9 cellular contexts compared by ENCODE assay signal in the genomic region with DNA sequence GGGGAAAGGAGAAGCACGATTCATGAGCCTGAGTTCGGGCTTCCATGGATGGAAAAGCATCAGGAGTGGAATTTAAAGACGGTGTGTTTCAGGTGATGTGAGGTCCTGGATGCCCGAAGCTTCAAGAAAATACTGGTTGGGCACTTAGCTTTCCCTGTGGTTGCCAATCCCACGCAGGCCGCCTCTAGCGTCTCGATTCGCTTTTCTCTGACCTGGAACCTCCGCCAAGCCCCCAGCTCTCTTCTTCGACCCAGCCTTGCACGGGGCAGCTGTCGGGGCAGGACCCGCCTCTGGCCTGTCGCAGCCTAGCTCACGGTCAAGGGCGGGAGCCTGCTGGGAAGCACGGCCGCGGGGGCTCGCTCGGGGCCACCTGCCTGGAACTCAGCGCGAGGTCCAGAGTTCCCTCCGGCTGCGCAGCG. TPM values are rescaled to one million over a fixed set of nuclear protein-coding genes. Genes with fewer than 3 reads are reported as not detected.
A peak's percentile ranks its signal among the peaks of the same experiment; 100 is the strongest.
DNase-seq lines count a peak whose midpoint lies in the region; ATAC-seq and TF ChIP-seq lines count a peak whose summit lies in the region.
"Had no signal": no experiment of that assay in that cellular context is flagged by ENCODE, and none has a peak within 500 bp of the region (broad histone marks: within the 10 kb centered on the region; RNA-seq: fewer than 3 reads in every experiment).

No MANE protein-coding gene starts in this region.

- H3K36me3 ChIP-seq in body of pancreas (replicated peaks in 1 of 2; ENCODE audit: insufficient read depth in 1 of 2, low read depth in 2 of 2) = peaks cover 0 to 8% of the 10 kb centered on the region in 2 donors
- H3K36me3 ChIP-seq in lower lobe of right lung = peaks cover 11% of the 10 kb centered on the region
- H3K36me3 ChIP-seq in testis (ENCODE audit: low read depth, missing control alignments) = no peaks in the 10 kb centered on the region

- peaks cover 13% of the 10 kb centered on the region for H3K4me1 Mint-ChIP-seq in activated CD4-positive, alpha-beta T cell treated with anti-CD3 and anti-CD28 coated beads, Interleukin-2, amount 10 ng/mL, durations not matched to agents 7 days and 5 days

- peaks cover 16% of the 10 kb centered on the region for H3K36me3 Mint-ChIP-seq in activated CD4-positive, alpha-beta T cell treated with anti-CD3 and anti-CD28 coated beads, Interleukin-2, amount 10 ng/mL, durations not matched to agents 7 days and 5 days (ENCODE audit: low read depth)

- CTCF ChIA-PET in activated CD4-positive, alpha-beta T cell treated with anti-CD3 and anti-CD28 coated beads, Interleukin-2, amount 10 ng/mL, durations not matched to agents 7 days and 5 days (lab: Charles Lee) = interaction anchor here (0.6 to 1.1 kb wide), 2 partner anchors 18 to 557 kb away, joined by 3 read pairs; no protein-coding TSS in a partner anchor

- H3K9me3 Mint-ChIP-seq in activated CD4-positive, alpha-beta T cell treated with anti-CD3 and anti-CD28 coated beads, Interleukin-2, amount 10 ng/mL, durations not matched to agents 7 days and 5 days = peaks cover 9% of the 10 kb centered on the region

- POLR2A ChIA-PET in activated CD4-positive, alpha-beta T cell treated with anti-CD3 and anti-CD28 coated beads, Interleukin-2, amount 10 ng/mL, durations not matched to agents 7 days and 5 days (lab: Charles Lee) = no interaction called here

- DNase-seq in activated CD4-positive, alpha-beta T cell treated with anti-CD3 and anti-CD28 coated beads, Interleukin-2, amount 10 ng/mL, durations not matched to agents 7 days and 5 days = no peak
- DNase-seq in activated CD4-positive, alpha-beta T cell treated with anti-CD3 and anti-CD28 coated beads for 1 hour = no peak
- DNase-seq in body of pancreas (no peak), lower lobe of right lung (no peak), testis (peak; percentile 63), NCI-H510A treated with DMSO at 0.1 percent for 48 hours (lab: John Stamatoyannopoulos, UW) (no peak), DMS153 (lab: John Stamatoyannopoulos, UW) (no peak)

- H3K27ac ChIP-seq in body of pancreas = peak overlapping the region in 3 of 4 donors; percentile 58 to 76 (median 65)
- peak overlapping the region; percentile 87 for H3K27ac ChIP-seq in lower lobe of right lung
- peak overlapping the region in 1 of 2 donors; percentile 19 for H3K27ac ChIP-seq in testis
- H3K27ac ChIP-seq: epithelial cell of prostate had no signal

- TF ChIP-seq CTCF in body of pancreas (IDR thresholded peaks at IDR 0.05) (no peak), lower lobe of right lung (IDR thresholded peaks at IDR 0.05) (no peak), testis (IDR thresholded peaks at IDR 0.05) (no peak)

- H3K27me3 ChIP-seq in body of pancreas (no peaks in the 10 kb centered on the region), lower lobe of right lung (ENCODE audit: low read depth) (no peaks in the 10 kb centered on the region), testis (no peaks in the 10 kb centered on the region)

- intact Hi-C loops in body of pancreas (cut with DNase I) = no loop called here
- intact Hi-C loops in lower lobe of right lung (cut with DNase I) = no loop called here
- intact Hi-C loops in testis (cut with DNase I; ENCODE audit: low total_unique reads) = no loop called here

- H3K4me3 ChIP-seq in body of pancreas (peak overlapping the region; percentile 52 to 92), lower lobe of right lung (peak overlapping the region; percentile 71), testis (peak overlapping the region; percentile 56 to 73)

- peaks cover 40% of the 10 kb centered on the region for H3K27me3 Mint-ChIP-seq in activated CD4-positive, alpha-beta T cell treated with anti-CD3 and anti-CD28 coated beads, Interleukin-2, amount 10 ng/mL, durations not matched to agents 7 days and 5 days

- 5 to 11% methylated on average over 11 to 27 of the region's 27 CpGs for WGBS in body of pancreas, 2 donors
- WGBS in testis, 2 donors = 6 to 21% methylated on average over 9 to 27 of the region's 27 CpGs

- ATAC-seq in body of pancreas (peak; percentile 28), lower lobe of right lung (no peak), GM19351 (IDR thresholded peaks at IDR 0.05; ENCODE audit: unreplicated experiment) (no peak)

- H3K4me1 ChIP-seq in body of pancreas (peaks cover 17% of the 10 kb centered on the region), lower lobe of right lung (peaks cover 17% of the 10 kb centered on the region), testis (peaks cover 12% of the 10 kb centered on the region)

- TF ChIP-seq POLR2A in body of pancreas (IDR thresholded peaks at IDR 0.05) (no peak), testis (IDR thresholded peaks at IDR 0.05) (no peak)

- no peak overlapping the region for H3K27ac Mint-ChIP-seq in activated CD4-positive, alpha-beta T cell treated with anti-CD3 and anti-CD28 coated beads, Interleukin-2, amount 10 ng/mL, durations not matched to agents 7 days and 5 days

- H3K9me3 ChIP-seq in body of pancreas (peaks cover 0 to 5% (median 0%) of the 10 kb centered on the region in 3 donors), lower lobe of right lung (peaks cover 13% of the 10 kb centered on the region), testis (no peaks in the 10 kb centered on the region)

- H3K4me3 Mint-ChIP-seq in activated CD4-positive, alpha-beta T cell treated with anti-CD3 and anti-CD28 coated beads, Interleukin-2, amount 10 ng/mL, durations not matched to agents 7 days and 5 days = peak overlapping the region; percentile 50

RNA-seq across cellular contexts. Expression of gene TLR2, which starts 0.3 kb away (rescaled TPM):
- 1 to 10 TPM in 1 of 2 experiments, under 1 TPM in 1; 0.97 to 2.0 TPM for total RNA-seq in activated CD4-positive, alpha-beta T cell treated with anti-CD3 and anti-CD28 coated beads, Interleukin-2, amount 10 ng/mL, durations not matched to agents 7 days and 5 days
- 10 to 100 TPM in 1 of 2 donors, 1 to 10 TPM in 1; 9.9 to 15.8 TPM for total RNA-seq in body of pancreas
- 102 TPM for total RNA-seq in lower lobe of right lung
- total RNA-seq in testis = 10 to 100 TPM in 1 of 2 donors, 1 to 10 TPM in 1; 8.7 to 12.0 TPM
- 5.4 TPM for polyA plus RNA-seq in testis (ENCODE audit: insufficient read depth, low read depth, low replicate concordance)
